15 cellular contexts compared by ENCODE assay signal in genomic region chr3:169641167-169641566, GRCh38. TPM values are rescaled to one million over a fixed set of nuclear protein-coding genes. Genes with fewer than 3 reads are reported as not detected.
DNase-seq lines count a peak whose midpoint lies in the region; ATAC-seq and TF ChIP-seq lines count a peak whose summit lies in the region.
"Had no signal": no experiment of that assay in that cellular context is flagged by ENCODE, and none has a peak within 500 bp of the region (broad histone marks: within the 10 kb centered on the region; RNA-seq: fewer than 3 reads in every experiment).

No MANE protein-coding gene starts in this region.

- DNase-seq in NCI-H526 (lab: John Stamatoyannopoulos, UW) (peak; percentile 35 to 68), thoracic aorta (ENCODE audit: low spot score) (no peak), KG1 (lab: John Stamatoyannopoulos, UW) (no peak)
- DNase-seq: BE2C; CD4-positive, alpha-beta memory T cell; DMS79; HCEC 1CT; HFFc6 had no signal

- H3K27me3 ChIP-seq in duodenal mucosa (ENCODE audit: control insufficient read depth in 1 of 2, insufficient read depth in 2 of 2, low read length in 2 of 2) (no peaks in the 10 kb centered on the region), mucosa of stomach (ENCODE audit: control insufficient read depth, insufficient read depth, low read length) (no peaks in the 10 kb centered on the region), thoracic aorta (replicated peaks; ENCODE audit: insufficient read depth) (no peaks in the 10 kb centered on the region)

- peak overlapping the region; percentile 30 to 33 for H3K4me3 ChIP-seq in duodenal mucosa (ENCODE audit: low read depth in 1 of 2, low read length in 2 of 2)
- H3K4me3 ChIP-seq in mucosa of stomach (ENCODE audit: low read length) = no peak overlapping the region
- no peak overlapping the region for H3K4me3 ChIP-seq in thoracic aorta
- H3K4me3 ChIP-seq: GM12878 had no signal

- no peak for ATAC-seq in thoracic aorta (ENCODE audit: insufficient number of reproducible peaks, low FRiP score, low read depth)
- no peak for ATAC-seq in HG03039 (IDR thresholded peaks at IDR 0.05; ENCODE audit: unreplicated experiment)
- no peak for ATAC-seq in GM19467 (IDR thresholded peaks at IDR 0.05; ENCODE audit: unreplicated experiment)
- ATAC-seq: GM12878 had no signal

- H3K4me1 ChIP-seq in duodenal mucosa (ENCODE audit: control insufficient read depth in 1 of 2, insufficient read depth in 2 of 2, low read length in 2 of 2) = peaks cover 23 to 43% of the 10 kb centered on the region in 2 donors
- H3K4me1 ChIP-seq in mucosa of stomach (ENCODE audit: control insufficient read depth, insufficient read depth, low read length) = peaks cover 42% of the 10 kb centered on the region
- H3K4me1 ChIP-seq in thoracic aorta (ENCODE audit: control insufficient read depth in 1 of 2, low read depth in 2 of 2) = peaks cover 14 to 36% of the 10 kb centered on the region in 2 donors
- H3K4me1 ChIP-seq: BE2C had no signal

- TF ChIP-seq CTCF in thoracic aorta (IDR thresholded peaks at IDR 0.05) = no peak

- H3K36me3 ChIP-seq in duodenal mucosa (ENCODE audit: control insufficient read depth in 1 of 2, insufficient read depth in 2 of 2, low read length in 2 of 2) (no peaks in the 10 kb centered on the region), mucosa of stomach (ENCODE audit: control insufficient read depth, insufficient read depth, low read length) (no peaks in the 10 kb centered on the region), thoracic aorta (no peaks in the 10 kb centered on the region)
- H3K36me3 ChIP-seq: BE2C had no signal

- peak overlapping the region in 1 of 2 donors; percentile 15 for H3K9ac ChIP-seq in duodenal mucosa (ENCODE audit: low read depth in 1 of 2, low read length in 2 of 2)
- H3K9ac ChIP-seq in mucosa of stomach (ENCODE audit: low read length) = peak overlapping the region; percentile 26

- H3K27ac ChIP-seq in duodenal mucosa (ENCODE audit: low read depth, low read length) (peak overlapping the region; percentile 65), thoracic aorta (peak overlapping the region; percentile 9 to 40)
- H3K27ac ChIP-seq: C4-2B, HL-60 had no signal

- no peaks in the 10 kb centered on the region for H3K9me3 ChIP-seq in duodenal mucosa (ENCODE audit: control insufficient read depth in 1 of 2, low read length in 2 of 2)
- no peaks in the 10 kb centered on the region for H3K9me3 ChIP-seq in mucosa of stomach (ENCODE audit: control insufficient read depth, low read length)
- no peaks in the 10 kb centered on the region for H3K9me3 ChIP-seq in thoracic aorta
- H3K9me3 ChIP-seq: BE2C had no signal

RNA-seq across cellular contexts. Expression of gene MECOM, which starts 22.3 kb away (rescaled TPM):
- total RNA-seq in thoracic aorta = 10 to 100 TPM; 26.4 to 51.1 TPM
- total RNA-seq: CD4-positive, alpha-beta memory T cell had no signal

Comparison
In these comparisons a context has a peak if more than half of its experiments do, and no peak if none do; other contexts are left out.
1. DNase-seq: peak in NCI-H526 (2 of 2); none in thoracic aorta (single experiment) and KG1 (single experiment).
2. H3K4me3 ChIP-seq: peak in duodenal mucosa (2 of 2); none in mucosa of stomach (single experiment) and thoracic aorta (single experiment).